ENCODE assay signal across 7 cellular contexts in the genomic region with DNA sequence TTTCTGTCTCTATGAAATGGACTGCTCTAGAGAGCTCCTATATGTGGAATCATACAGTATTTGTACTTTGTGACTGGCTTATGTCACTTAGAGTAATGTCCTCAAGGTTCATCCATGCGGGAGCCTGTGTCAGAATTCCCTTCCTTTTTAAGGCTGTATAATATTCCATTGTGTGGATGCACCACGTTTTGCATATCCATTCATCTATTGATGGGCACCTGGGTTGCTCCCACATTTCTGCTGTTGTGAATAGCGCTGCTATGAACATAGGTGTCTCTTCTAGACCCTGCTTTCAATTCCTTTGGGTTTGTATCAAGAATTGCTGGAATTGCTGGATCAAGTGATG.
"Had no signal": no experiment of that assay in that cellular context is flagged by ENCODE, and none has a peak within 500 bp of the region (broad histone marks: within the 10 kb centered on the region; RNA-seq: fewer than 3 reads in every experiment).

No MANE protein-coding gene starts in this region.

- FAIRE-seq: G401.6, GM12891, GM12892, GM18507, GM19239 had no signal

- DNase-seq: GDM1, GF-D8 had no signal
